ENCODE assay signal across 19 cellular contexts in genomic region chr2:235053649-235054048, GRCh38.
"Had no signal": no experiment of that assay in that cellular context is flagged by ENCODE, and none has a peak within 500 bp of the region (broad histone marks: within the 10 kb centered on the region; RNA-seq: fewer than 3 reads in every experiment).

No MANE protein-coding gene starts in this region.

- ATAC-seq: activated CD8-positive, alpha-beta memory T cell treated with anti-CD3 and anti-CD28 coated beads, Interleukin-2, amount 10 ng/mL, durations not matched to agents 7 days and 5 days; gastrocnemius medialis; left cardiac atrium; stimulated activated memory B cell treated with anti-CD40 and anti-IgM and Interleukin-4, amounts not matched to agents 10 μg/mL and 1 μg/mL and 100 μg/mL, for 72 hours had no signal

- DNase-seq: activated CD4-positive, alpha-beta memory T cell treated with anti-CD3 and anti-CD28 coated beads, Interleukin-2, amount 10 ng/mL, durations not matched to agents 7 days and 5 days; activated CD4-positive, alpha-beta T cell treated with anti-CD3 and anti-CD28 coated beads, Interleukin-2, amount 10 ng/mL, durations not matched to agents 24 days and 14 days; activated CD8-positive, alpha-beta memory T cell treated with anti-CD3 and anti-CD28 coated beads, Interleukin-2, amount 10 ng/mL, durations not matched to agents 7 days and 5 days; activated gamma-delta T cell treated with Interleukin-2 at 50 U/mL for 16 hours; activated T-cell treated with anti-CD3 and anti-CD28 coated beads for 4 hours; effector CD4-positive, alpha-beta T cell; gastrocnemius medialis; hypothalamus; left cardiac atrium; occipital lobe; small intestine; stimulated activated CD4-positive, alpha-beta T cell treated with anti-CD3 and anti-CD28 coated beads, Interleukin-15, amount 100 ng/mL, for 24 hours; stomach; T-helper 2 cell; trophoblast cell; uterus had no signal

- H3K27me3 ChIP-seq: esophagus muscularis mucosa, gastrocnemius medialis, right lobe of liver, stomach, uterus had no signal

- H3K36me3 ChIP-seq: gastrocnemius medialis, uterus had no signal

- H3K9me3 ChIP-seq: esophagus muscularis mucosa, gastrocnemius medialis, right lobe of liver, stomach, uterus had no signal

- H3K4me3 ChIP-seq: esophagus muscularis mucosa, gastrocnemius medialis, right lobe of liver, stomach, uterus had no signal

- H3K27ac ChIP-seq: gastrocnemius medialis, uterus had no signal
